In the genomic region with DNA sequence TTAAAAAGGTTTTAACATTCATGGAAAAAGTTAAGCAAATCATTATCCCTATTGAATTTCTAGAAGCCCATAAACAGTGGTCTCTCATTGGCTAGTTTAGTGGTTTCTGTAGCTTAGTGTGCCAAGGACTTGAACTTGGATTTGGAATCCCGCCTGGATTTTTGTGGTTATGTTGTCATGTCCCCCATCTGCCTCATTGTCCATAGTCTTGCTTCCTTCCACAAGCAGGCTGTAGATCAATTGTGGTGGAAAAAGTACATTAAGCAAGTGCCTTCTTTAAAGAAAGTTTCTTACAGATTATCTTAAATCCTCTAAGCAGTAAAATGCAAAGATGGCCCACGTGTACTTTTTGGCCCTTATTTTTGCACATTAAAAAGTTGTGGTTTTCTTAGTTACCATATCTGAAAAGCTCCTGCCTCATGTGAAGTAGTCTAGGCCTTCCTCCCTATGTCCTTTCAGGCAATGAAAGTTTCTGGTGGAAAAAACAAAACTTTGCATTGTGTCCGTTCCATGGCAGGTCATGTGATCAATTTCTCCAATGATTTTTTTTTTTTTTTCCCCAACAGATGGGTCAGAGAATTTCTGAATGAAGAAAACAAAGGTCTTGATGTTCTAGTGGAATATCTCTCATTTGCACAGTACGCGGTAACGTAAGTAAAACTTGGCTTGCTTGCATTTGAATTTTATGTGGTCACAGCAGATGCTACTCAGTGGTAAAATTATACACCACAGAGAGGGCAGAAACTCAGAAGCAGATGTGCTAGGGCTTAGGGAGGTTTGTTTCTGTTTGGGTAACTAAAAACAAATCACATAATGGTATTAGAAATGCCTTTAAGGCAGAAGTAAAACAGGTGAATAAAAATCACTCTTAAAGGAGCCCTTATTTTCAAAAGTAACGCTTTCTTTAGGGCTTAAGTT, we compare ENCODE assay signal across 11 cellular contexts.
DNase-seq lines count a peak whose midpoint lies in the region; ATAC-seq and TF ChIP-seq lines count a peak whose summit lies in the region.
"Had no signal": no experiment of that assay in that cellular context is flagged by ENCODE, and none has a peak within 500 bp of the region (broad histone marks: within the 10 kb centered on the region; RNA-seq: fewer than 3 reads in every experiment).

No MANE protein-coding gene starts in this region.

- H3K27ac ChIP-seq in hepatocyte = peak overlapping the region; percentile 41

- in situ Hi-C loops in SK-MEL-5 (cut with HindIII; ENCODE audit: low pct_unique_long_range_greater_than_20kb, low sequenced_read_pairs) = no loop called here

- ATAC-seq in HG02678 (IDR thresholded peaks at IDR 0.05; ENCODE audit: unreplicated experiment) = peak; percentile 87
- no peak for ATAC-seq in HG02840 (IDR thresholded peaks at IDR 0.05; ENCODE audit: low FRiP score, unreplicated experiment)
- ATAC-seq in HG03025 (IDR thresholded peaks at IDR 0.05; ENCODE audit: low FRiP score, unreplicated experiment) = no peak

- H3K36me3 ChIP-seq in hepatocyte (replicated peaks; ENCODE audit: insufficient read depth, low read depth) = no peaks in the 10 kb centered on the region

- TF ChIP-seq CTCF in AG09309 (IDR thresholded peaks at IDR 0.05; ENCODE audit: control insufficient read depth, insufficient read depth, low read depth, low read length, missing control alignments) (no peak), hepatocyte (IDR thresholded peaks at IDR 0.05; ENCODE audit: poor library complexity) (no peak)

- peak; percentile 92 for DNase-seq in AG09309 (ENCODE audit: low read depth)
- peak; percentile 93 for DNase-seq in SK-MEL-5 (ENCODE audit: low read depth, low spot score)
- DNase-seq in hepatocyte (ENCODE audit: low spot score) = no peak
- DNase-seq in NCI-H748 treated with DMSO at 0.1 percent for 48 hours (lab: John Stamatoyannopoulos, UW) = no peak
- DNase-seq in stimulated activated CD4-positive, alpha-beta T cell treated with anti-CD3 and anti-CD28 coated beads, Interleukin-12 subunit alpha, Interleukin-12 subunit beta, amount 100 ng/mL, for 4 hours = no peak
- DNase-seq: activated effector memory CD4-positive, alpha-beta T cell treated with Interleukin-2 at 50 U/mL for 16 hours; CD4-positive, CD25-positive, alpha-beta regulatory T cell; NCI-H1092 had no signal

- no peaks in the 10 kb centered on the region for H3K4me1 ChIP-seq in hepatocyte (ENCODE audit: insufficient read depth)

- no peak overlapping the region for H2AFZ ChIP-seq in hepatocyte

- H3K79me2 ChIP-seq in hepatocyte = peaks cover 2% of the 10 kb centered on the region

- H3K4me3 ChIP-seq in AG09309 (ENCODE audit: control insufficient read depth, low read depth, low read length) (no peak overlapping the region), hepatocyte (no peak overlapping the region)

- no peaks in the 10 kb centered on the region for H3K9me2 ChIP-seq in hepatocyte (replicated peaks; ENCODE audit: insufficient read depth)

- no peaks in the 10 kb centered on the region for H3K9me3 ChIP-seq in hepatocyte (ENCODE audit: low read depth)

- no peak overlapping the region for H3K4me2 ChIP-seq in hepatocyte

- H4K20me1 ChIP-seq in hepatocyte (ENCODE audit: insufficient read depth, poor library complexity, severe bottlenecking) = no peaks in the 10 kb centered on the region

- no peaks in the 10 kb centered on the region for H3K27me3 ChIP-seq in hepatocyte

- WGBS in hepatocyte (ENCODE audit: low lambda C conversion rate, missing lambda C conversion rate) = 75% methylated on average over 7 of the region's 7 CpGs

Comparison
In these comparisons a context has a peak if more than half of its experiments do, and no peak if none do; other contexts are left out.
1. DNase-seq: peak in AG09309 (single experiment) and SK-MEL-5 (single experiment); none in hepatocyte (single experiment), NCI-H748 treated with DMSO at 0.1 percent for 48 hours (single experiment) and stimulated activated CD4-positive, alpha-beta T cell treated with anti-CD3 and anti-CD28 coated beads, Interleukin-12 subunit alpha, Interleukin-12 subunit beta, amount 100 ng/mL, for 4 hours (single experiment).